1 cellular context compared by ENCODE assay signal in genomic region chr1:243465081-243465480, GRCh38.
TF ChIP-seq lines count a peak whose summit lies in the region.

No MANE protein-coding gene starts in this region.

TF ChIP-seq in H1, 55 proteins besides CTCF, POLR2A, EP300 and RAD21 (continued from another document):
- no peak for TF ChIP-seq SP1 (IDR thresholded peaks at IDR 0.05; ENCODE audit: low read depth, low read length)
- no peak for TF ChIP-seq EZH2 (IDR thresholded peaks at IDR 0.05; ENCODE audit: low read depth, low read length, severe bottlenecking)
- no peak for TF ChIP-seq KDM5A (IDR thresholded peaks at IDR 0.05; ENCODE audit: low read length)
- no peak for TF ChIP-seq RXRA (IDR thresholded peaks at IDR 0.05; ENCODE audit: insufficient read depth, low read depth, low read length)
- no peak for TF ChIP-seq USF2 (IDR thresholded peaks at IDR 0.05; ENCODE audit: low read length)
- no peak for TF ChIP-seq RBBP5 (IDR thresholded peaks at IDR 0.05; ENCODE audit: borderline replicate concordance, low read depth, low read length)
- no peak for TF ChIP-seq TEAD4 (IDR thresholded peaks at IDR 0.05; ENCODE audit: low read depth, low read length)
- no peak for TF ChIP-seq YY1 (IDR thresholded peaks at IDR 0.05; ENCODE audit: low read depth, low read length)
- no peak for TF ChIP-seq JUND (IDR thresholded peaks at IDR 0.05; ENCODE audit: low read length)
TF ChIP-seq in H1: peak in this region for 0.
